ENCODE assay signal across 8 cellular contexts in the genomic region with DNA sequence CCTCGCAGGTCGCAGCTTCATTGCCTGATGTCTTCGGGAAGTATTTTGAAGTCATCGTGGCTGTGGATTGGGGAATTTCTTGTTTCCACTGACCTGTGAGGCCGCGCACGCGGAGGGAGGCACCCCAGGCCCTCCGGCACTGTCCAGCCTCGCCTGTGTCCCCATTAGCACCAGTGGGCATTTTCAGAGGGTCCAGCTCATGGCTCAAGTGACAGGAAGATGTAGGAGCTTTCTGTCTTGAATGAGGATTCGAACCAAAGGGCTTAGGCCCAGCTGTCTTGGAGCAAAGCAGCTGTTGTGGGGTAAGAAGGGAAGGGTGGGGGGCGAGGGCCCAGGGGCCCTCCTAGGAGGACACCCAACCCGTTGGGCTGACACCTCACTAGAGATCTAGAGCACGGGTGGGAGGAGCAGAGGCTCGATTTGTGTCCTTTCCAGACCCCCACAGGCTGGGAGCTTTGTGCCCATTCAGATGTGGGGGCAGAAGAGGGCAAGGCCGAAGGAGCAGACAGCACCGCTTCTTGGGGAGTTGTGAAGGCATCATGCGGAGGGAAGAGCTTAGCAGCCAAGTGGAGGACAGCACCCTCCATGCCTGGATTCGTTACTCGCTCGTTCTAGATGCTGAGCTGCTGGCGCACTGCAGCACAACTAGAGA. TPM values are rescaled to one million over a fixed set of nuclear protein-coding genes. Genes with fewer than 3 reads are reported as not detected.
A peak's percentile ranks its signal among the peaks of the same experiment; 100 is the strongest.
DNase-seq lines count a peak whose midpoint lies in the region; ATAC-seq and TF ChIP-seq lines count a peak whose summit lies in the region.

No MANE protein-coding gene starts in this region.

- ATAC-seq in thoracic aorta (ENCODE audit: insufficient number of reproducible peaks, low FRiP score, low read depth) = no peak
- no peak for ATAC-seq in GM21515 (IDR thresholded peaks at IDR 0.05; ENCODE audit: unreplicated experiment)
- ATAC-seq in HG03469 (IDR thresholded peaks at IDR 0.05; ENCODE audit: unreplicated experiment) = no peak

- H3K27me3 ChIP-seq in adipocyte (replicated peaks; ENCODE audit: control insufficient read depth, insufficient read depth, low read length) (no peaks in the 10 kb centered on the region), thoracic aorta (replicated peaks; ENCODE audit: insufficient read depth) (no peaks in the 10 kb centered on the region)

- no peak for TF ChIP-seq CTCF in thoracic aorta (IDR thresholded peaks at IDR 0.05)

- H3K4me3 ChIP-seq in adipocyte (ENCODE audit: low read length) = peak overlapping the region; percentile 95
- peak overlapping the region; percentile 95 for H3K4me3 ChIP-seq in thoracic aorta

- peak overlapping the region; percentile 83 to 91 for H3K27ac ChIP-seq in thoracic aorta

- peaks cover 41% of the 10 kb centered on the region for H3K36me3 ChIP-seq in adipocyte (ENCODE audit: control insufficient read depth, insufficient read depth, low read length, severe bottlenecking)
- peaks cover 28% of the 10 kb centered on the region for H3K36me3 ChIP-seq in thoracic aorta

- peak in 2 of 3 experiments; percentile 2 to 8 for DNase-seq in activated CD8-positive, alpha-beta memory T cell treated with anti-CD3 and anti-CD28 coated beads for 48 hours (ENCODE audit: low read depth in 2 of 3, low spot score in 2 of 3)
- no peak for DNase-seq in activated CD8-positive, alpha-beta memory T cell treated with anti-CD3 and anti-CD28 coated beads for 24 hours
- DNase-seq in adipocyte (ENCODE audit: low read depth) (no peak), left kidney (ENCODE audit: low read depth, low spot score) (peak; percentile 6), thoracic aorta (ENCODE audit: low spot score) (no peak), DMS114 treated with DMSO at 0.1 percent for 48 hours (lab: John Stamatoyannopoulos, UW; ENCODE audit: unreplicated experiment) (no peak)

- H3K9me3 ChIP-seq in adipocyte (ENCODE audit: control insufficient read depth, low read length) (peaks cover 7% of the 10 kb centered on the region), thoracic aorta (peaks cover 4% of the 10 kb centered on the region)

- peak overlapping the region; percentile 94 for H3K9ac ChIP-seq in adipocyte (ENCODE audit: low read length)

- peaks cover 5% of the 10 kb centered on the region for H3K4me1 ChIP-seq in adipocyte (ENCODE audit: control insufficient read depth, insufficient read depth, low read length)
- H3K4me1 ChIP-seq in thoracic aorta (ENCODE audit: control insufficient read depth in 1 of 2, low read depth in 2 of 2) = peaks cover 6 to 18% of the 10 kb centered on the region in 2 donors

RNA-seq across cellular contexts. Expression of gene ZNF37A, which starts 0.9 kb away (rescaled TPM):
- 10 to 100 TPM; 18.4 to 43.3 TPM for total RNA-seq in thoracic aorta

Comparison
In these comparisons a context has a peak if more than half of its experiments do, and no peak if none do; other contexts are left out.
1. DNase-seq: peak in activated CD8-positive, alpha-beta memory T cell treated with anti-CD3 and anti-CD28 coated beads for 48 hours (2 of 3) and left kidney (single experiment); none in activated CD8-positive, alpha-beta memory T cell treated with anti-CD3 and anti-CD28 coated beads for 24 hours (single experiment), adipocyte (single experiment), thoracic aorta (single experiment) and DMS114 treated with DMSO at 0.1 percent for 48 hours (single experiment).